In the genomic region with DNA sequence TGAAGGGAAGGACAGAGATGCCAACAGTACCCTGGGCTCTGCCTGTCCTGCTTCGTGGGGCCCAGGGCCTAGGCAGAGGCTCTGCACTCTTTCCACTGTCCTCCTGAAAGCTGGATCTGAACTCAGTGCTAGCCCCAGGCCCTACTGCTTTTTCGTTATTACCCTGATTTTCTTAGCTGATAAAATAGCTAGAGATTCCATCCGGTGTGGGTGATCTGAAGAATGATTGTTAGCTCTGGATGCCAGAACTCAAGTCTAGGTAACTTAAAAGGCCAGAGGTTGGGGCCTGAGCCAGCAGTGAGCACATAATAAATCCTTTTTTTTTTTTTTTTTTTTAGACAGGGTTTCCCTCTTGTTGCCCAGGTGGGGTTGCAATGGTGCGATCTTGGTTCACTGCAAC, we compare ENCODE assay signal across 1 cellular context.
TF ChIP-seq lines count a peak whose summit lies in the region.

No MANE protein-coding gene starts in this region.

TF ChIP-seq in GM12878, 131 proteins besides CTCF, POLR2A, EP300 and RAD21:
- no peak for TF ChIP-seq NKRF (conservative IDR thresholded peaks at IDR 0.05)
- TF ChIP-seq RELA (IDR thresholded peaks at IDR 0.05; ENCODE audit: borderline replicate concordance, partially characterized antibody) = no peak
- TF ChIP-seq, protein P1, sequence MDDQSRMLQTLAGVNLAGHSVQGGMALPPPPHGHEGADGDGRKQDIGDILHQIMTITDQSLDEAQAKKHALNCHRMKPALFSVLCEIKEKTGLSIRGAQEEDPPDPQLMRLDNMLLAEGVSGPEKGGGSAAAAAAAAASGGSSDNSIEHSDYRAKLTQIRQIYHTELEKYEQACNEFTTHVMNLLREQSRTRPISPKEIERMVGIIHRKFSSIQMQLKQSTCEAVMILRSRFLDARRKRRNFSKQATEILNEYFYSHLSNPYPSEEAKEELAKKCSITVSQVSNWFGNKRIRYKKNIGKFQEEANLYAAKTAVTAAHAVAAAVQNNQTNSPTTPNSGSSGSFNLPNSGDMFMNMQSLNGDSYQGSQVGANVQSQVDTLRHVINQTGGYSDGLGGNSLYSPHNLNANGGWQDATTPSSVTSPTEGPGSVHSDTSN (IDR thresholded peaks at IDR 0.05; ENCODE audit: insufficient replicate concordance, low read depth, low read length) = no peak
- no peak for TF ChIP-seq BRCA1 (IDR thresholded peaks at IDR 0.05; ENCODE audit: low read depth, low read length)
- TF ChIP-seq YY1 (IDR thresholded peaks at IDR 0.05; ENCODE audit: low read depth, low read length) = no peak
- TF ChIP-seq BCL3 (IDR thresholded peaks at IDR 0.05; ENCODE audit: borderline replicate concordance, insufficient read depth, low read depth, low read length, poor library complexity, severe bottlenecking) = no peak
- TF ChIP-seq NR2C1 (IDR thresholded peaks at IDR 0.05) = no peak
- no peak for TF ChIP-seq TARDBP (IDR thresholded peaks at IDR 0.05; ENCODE audit: borderline replicate concordance)
- TF ChIP-seq TCF3 (IDR thresholded peaks at IDR 0.05; ENCODE audit: borderline replicate concordance, insufficient read depth, low read depth, low read length) = no peak
- no peak for TF ChIP-seq ZBTB33 (IDR thresholded peaks at IDR 0.05)
- TF ChIP-seq ESRRA (IDR thresholded peaks at IDR 0.05; ENCODE audit: low read length) = no peak
- no peak for TF ChIP-seq SMAD5 (IDR thresholded peaks at IDR 0.05; ENCODE audit: low read depth)
- TF ChIP-seq ATF7 (IDR thresholded peaks at IDR 0.05; ENCODE audit: low read depth) = no peak
- no peak for TF ChIP-seq WRNIP1 (IDR thresholded peaks at IDR 0.05; ENCODE audit: borderline replicate concordance, low read depth, low read length)
- no peak for TF ChIP-seq SREBF2 (IDR thresholded peaks at IDR 0.05; ENCODE audit: low read length)
- TF ChIP-seq, protein P2, sequence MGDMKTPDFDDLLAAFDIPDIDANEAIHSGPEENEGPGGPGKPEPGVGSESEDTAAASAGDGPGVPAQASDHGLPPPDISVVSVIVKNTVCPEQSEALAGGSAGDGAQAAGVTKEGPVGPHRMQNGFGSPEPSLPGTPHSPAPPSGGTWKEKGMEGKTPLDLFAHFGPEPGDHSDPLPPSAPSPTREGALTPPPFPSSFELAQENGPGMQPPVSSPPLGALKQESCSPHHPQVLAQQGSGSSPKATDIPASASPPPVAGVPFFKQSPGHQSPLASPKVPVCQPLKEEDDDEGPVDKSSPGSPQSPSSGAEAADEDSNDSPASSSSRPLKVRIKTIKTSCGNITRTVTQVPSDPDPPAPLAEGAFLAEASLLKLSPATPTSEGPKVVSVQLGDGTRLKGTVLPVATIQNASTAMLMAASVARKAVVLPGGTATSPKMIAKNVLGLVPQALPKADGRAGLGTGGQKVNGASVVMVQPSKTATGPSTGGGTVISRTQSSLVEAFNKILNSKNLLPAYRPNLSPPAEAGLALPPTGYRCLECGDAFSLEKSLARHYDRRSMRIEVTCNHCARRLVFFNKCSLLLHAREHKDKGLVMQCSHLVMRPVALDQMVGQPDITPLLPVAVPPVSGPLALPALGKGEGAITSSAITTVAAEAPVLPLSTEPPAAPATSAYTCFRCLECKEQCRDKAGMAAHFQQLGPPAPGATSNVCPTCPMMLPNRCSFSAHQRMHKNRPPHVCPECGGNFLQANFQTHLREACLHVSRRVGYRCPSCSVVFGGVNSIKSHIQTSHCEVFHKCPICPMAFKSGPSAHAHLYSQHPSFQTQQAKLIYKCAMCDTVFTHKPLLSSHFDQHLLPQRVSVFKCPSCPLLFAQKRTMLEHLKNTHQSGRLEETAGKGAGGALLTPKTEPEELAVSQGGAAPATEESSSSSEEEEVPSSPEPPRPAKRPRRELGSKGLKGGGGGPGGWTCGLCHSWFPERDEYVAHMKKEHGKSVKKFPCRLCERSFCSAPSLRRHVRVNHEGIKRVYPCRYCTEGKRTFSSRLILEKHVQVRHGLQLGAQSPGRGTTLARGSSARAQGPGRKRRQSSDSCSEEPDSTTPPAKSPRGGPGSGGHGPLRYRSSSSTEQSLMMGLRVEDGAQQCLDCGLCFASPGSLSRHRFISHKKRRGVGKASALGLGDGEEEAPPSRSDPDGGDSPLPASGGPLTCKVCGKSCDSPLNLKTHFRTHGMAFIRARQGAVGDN (IDR thresholded peaks at IDR 0.05) = no peak
